In genomic region chr6:135053433-135053832, GRCh38 we compare ENCODE assay signal across 8 cellular contexts. TPM values are rescaled to one million over a fixed set of nuclear protein-coding genes. Genes with fewer than 3 reads are reported as not detected.
DNase-seq lines count a peak whose midpoint lies in the region; ATAC-seq and TF ChIP-seq lines count a peak whose summit lies in the region.

No MANE protein-coding gene starts in this region.

- no peak for TF ChIP-seq CTCF in heart right ventricle (IDR thresholded peaks at IDR 0.05)
- TF ChIP-seq CTCF in left lung (IDR thresholded peaks at IDR 0.05) = no peak
- TF ChIP-seq CTCF in upper lobe of left lung (IDR thresholded peaks at IDR 0.05) = no peak

- no peak for TF ChIP-seq EP300 in upper lobe of left lung (IDR thresholded peaks at IDR 0.05)

- H3K36me3 Mint-ChIP-seq in activated naive CD8-positive, alpha-beta T cell treated with anti-CD3 and anti-CD28 coated beads for 36 hours = peaks cover 31% of the 10 kb centered on the region

- peak overlapping the region; percentile 97 for H3K4me3 Mint-ChIP-seq in activated naive CD8-positive, alpha-beta T cell treated with anti-CD3 and anti-CD28 coated beads for 36 hours

- intact Hi-C loops in heart right ventricle (cut with DNase I) = no loop called here
- intact Hi-C loops in cardiac septum (cut with DNase I) = no loop called here
- intact Hi-C loops in left lung (cut with DNase I) = no loop called here

- H3K4me1 ChIP-seq in heart right ventricle (peaks cover 0 to 37% (median 27%) of the 10 kb centered on the region in 9 donors), left lung (peaks cover 8 to 30% of the 10 kb centered on the region in 2 donors), upper lobe of left lung (peaks cover 20 to 31% (median 21%) of the 10 kb centered on the region in 4 donors)

- TF ChIP-seq POLR2A in upper lobe of left lung (IDR thresholded peaks at IDR 0.05) = no peak

- peaks cover 0 to 28% (median 7%) of the 10 kb centered on the region in 9 donors for H3K36me3 ChIP-seq in heart right ventricle
- H3K36me3 ChIP-seq in left lung = peaks cover 0 to 17% of the 10 kb centered on the region in 2 donors
- H3K36me3 ChIP-seq in upper lobe of left lung = peaks cover 0 to 13% (median 6%) of the 10 kb centered on the region in 4 donors

- H3K4me3 ChIP-seq in heart right ventricle = peak overlapping the region in 9 of 10 donors; percentile 62 to 87 (median 78)
- peak overlapping the region; percentile 70 to 92 for H3K4me3 ChIP-seq in left lung
- peak overlapping the region in 3 of 4 donors; percentile 67 to 93 (median 72) for H3K4me3 ChIP-seq in upper lobe of left lung

- H3K27ac Mint-ChIP-seq in activated naive CD8-positive, alpha-beta T cell treated with anti-CD3 and anti-CD28 coated beads for 36 hours = peak overlapping the region; percentile 99

- in situ Hi-C loops in KBM-7 (cut with MboI; ENCODE audit: low pct_unique_long_range_greater_than_20kb, low sequenced_read_pairs) = no loop called here

- no peaks in the 10 kb centered on the region for H3K27me3 Mint-ChIP-seq in activated naive CD8-positive, alpha-beta T cell treated with anti-CD3 and anti-CD28 coated beads for 36 hours

- peak overlapping the region in 1 of 10 donors; percentile 88 for H3K27ac ChIP-seq in heart right ventricle
- no peak overlapping the region for H3K27ac ChIP-seq in left lung
- H3K27ac ChIP-seq in upper lobe of left lung = no peak overlapping the region

- H3K9me3 ChIP-seq in heart right ventricle (no peaks in the 10 kb centered on the region), left lung (no peaks in the 10 kb centered on the region), upper lobe of left lung (no peaks in the 10 kb centered on the region)

- ATAC-seq in heart right ventricle (no peak), left lung (no peak), upper lobe of left lung (ENCODE audit: low FRiP score in 2 of 2) (no peak)

- 28 to 31% methylated on average over 2 of the region's 2 CpGs for WGBS in heart right ventricle, 2 donors
- WGBS in upper lobe of left lung, 2 donors = 37 to 43% methylated on average over 2 of the region's 2 CpGs

- no peak for DNase-seq in heart right ventricle
- no peak for DNase-seq in cardiac septum (ENCODE audit: low spot score)
- no peak for DNase-seq in activated naive CD8-positive, alpha-beta T cell treated with anti-CD3 and anti-CD28 coated beads for 36 hours
- DNase-seq in left lung = no peak
- DNase-seq in upper lobe of left lung = no peak
- DNase-seq in NCI-H345 treated with DMSO at 0.1 percent for 48 hours (lab: John Stamatoyannopoulos, UW; ENCODE audit: unreplicated experiment) = no peak
- no peak for DNase-seq in T1000 (lab: John Stamatoyannopoulos, UW)
- no peak for DNase-seq in KBM-7

- H3K9me3 Mint-ChIP-seq in activated naive CD8-positive, alpha-beta T cell treated with anti-CD3 and anti-CD28 coated beads for 36 hours = no peaks in the 10 kb centered on the region

- peaks cover 42% of the 10 kb centered on the region for H3K4me1 Mint-ChIP-seq in activated naive CD8-positive, alpha-beta T cell treated with anti-CD3 and anti-CD28 coated beads for 36 hours

- H3K27me3 ChIP-seq in heart right ventricle = no peaks in the 10 kb centered on the region
- H3K27me3 ChIP-seq in left lung = no peaks in the 10 kb centered on the region
- no peaks in the 10 kb centered on the region for H3K27me3 ChIP-seq in upper lobe of left lung

RNA-seq across cellular contexts. Expression of gene HBS1L, which starts 1.2 kb away (rescaled TPM):
- total RNA-seq in heart right ventricle = 10 to 100 TPM; 83.8 to 100.0 (median 91.6) TPM
- polyA plus RNA-seq in heart right ventricle = 10 to 100 TPM; 20.8 to 32.9 TPM
- 85.0 TPM for total RNA-seq in cardiac septum
- 100 to 1,000 TPM; 147 to 151 TPM for total RNA-seq in activated naive CD8-positive, alpha-beta T cell treated with anti-CD3 and anti-CD28 coated beads for 36 hours
- total RNA-seq in left lung = 10 to 100 TPM; 55.1 to 61.2 TPM
- total RNA-seq in upper lobe of left lung = 10 to 100 TPM; 16.8 to 47.0 (median 38.5) TPM
